In the genomic region with DNA sequence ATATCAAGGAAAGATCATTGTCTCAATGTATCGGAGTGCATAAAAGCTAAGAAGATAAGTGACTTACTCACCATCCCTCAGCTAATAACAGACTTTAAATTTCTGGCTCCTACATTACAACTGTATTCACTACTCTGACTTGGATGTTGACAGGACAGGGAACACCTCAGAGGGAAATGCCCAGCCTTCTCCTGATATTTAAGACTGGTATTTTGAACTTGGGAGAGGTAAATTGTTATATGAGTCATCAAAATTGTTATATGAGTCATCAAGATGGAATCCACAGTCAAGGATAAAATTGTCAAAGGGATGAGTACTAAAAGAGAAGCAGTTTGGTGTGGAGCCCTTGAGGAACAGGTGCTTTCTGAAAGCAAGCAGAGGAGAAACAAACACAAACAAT, we compare ENCODE assay signal across 25 cellular contexts.
A peak's percentile ranks its signal among the peaks of the same experiment; 100 is the strongest.
DNase-seq lines count a peak whose midpoint lies in the region; ATAC-seq, FAIRE-seq and TF ChIP-seq lines count a peak whose summit lies in the region.
"Had no signal": no experiment of that assay in that cellular context is flagged by ENCODE, and none has a peak within 500 bp of the region (broad histone marks: within the 10 kb centered on the region; RNA-seq: fewer than 3 reads in every experiment).

No MANE protein-coding gene starts in this region.

- H2AFZ ChIP-seq in HepG2 (ENCODE audit: low read length) = no peak overlapping the region

- H3K27me3 ChIP-seq in HepG2 (ENCODE audit: control insufficient read depth in 1 of 2, insufficient read depth in 2 of 2, low read length in 2 of 2) = no peaks in the 10 kb centered on the region
- H3K27me3 ChIP-seq in right lobe of liver = no peaks in the 10 kb centered on the region
- H3K27me3 ChIP-seq: colonic mucosa had no signal

- TF ChIP-seq EP300 in HepG2 (IDR thresholded peaks at IDR 0.05; ENCODE audit: low read depth in 2 of 2, low read length in 2 of 2) = no peak
- TF ChIP-seq EP300 in HepG2 (CRISPR knock-in tag; IDR thresholded peaks at IDR 0.05; ENCODE audit: borderline replicate concordance) = no peak

- no peaks in the 10 kb centered on the region for H3K4me1 ChIP-seq in HepG2 (ENCODE audit: insufficient read depth, low read length)
- no peaks in the 10 kb centered on the region for H3K4me1 ChIP-seq in right lobe of liver
- H3K4me1 ChIP-seq: colonic mucosa had no signal

- POLR2A ChIA-PET in HepG2 (lab: Yijun Ruan, JAX) = no interaction called here

- TF ChIP-seq POLR2A in HepG2 (IDR thresholded peaks at IDR 0.05; ENCODE audit: insufficient read depth in 1 of 2, low read depth in 2 of 2, low read length in 2 of 2) = no peak
- no peak for TF ChIP-seq POLR2A in right lobe of liver (IDR thresholded peaks at IDR 0.05)

- in situ Hi-C loops in HepG2 (cut with HindIII; ENCODE audit: extremely low pct_ligation_motif_present, low pct_unique_long_range_greater_than_20kb) = no loop called here

- no peak for DNase-seq in HepG2 (ENCODE audit: low spot score)
- DNase-seq in right lobe of liver = no peak
- DNase-seq in RKO (ENCODE audit: low spot score) = peak; percentile 45
- peak; percentile 33 for DNase-seq in epithelial cell of esophagus (ENCODE audit: low read depth)
- no peak for DNase-seq in activated naive CD4-positive, alpha-beta T cell treated with anti-CD3 and anti-CD28 coated beads for 36 hours
- DNase-seq in DMS79 (lab: John Stamatoyannopoulos, UW) = no peak
- DNase-seq: activated CD4-positive, CD25-positive, alpha-beta regulatory T cell treated with anti-CD3 and anti-CD28 coated beads, Interleukin-2, amount 50 U/mL, for 72 hours; activated CD8-positive, alpha-beta memory T cell treated with anti-CD3 and anti-CD28 coated beads for 24 hours; activated T-cell treated with anti-CD3 and anti-CD28 coated beads, Interleukin-2, amount 50 U/mL, for 72 hours; colonic mucosa; midbrain; NCI-H1417 treated with DMSO at 0.1 percent for 48 hours; NCI-H446; nephron progenitor cell had no signal

- H3K9me3 Mint-ChIP-seq in activated naive CD4-positive, alpha-beta T cell treated with anti-CD3 and anti-CD28 coated beads for 36 hours = peaks cover 10% of the 10 kb centered on the region
- H3K9me3 Mint-ChIP-seq: brain, nephron progenitor cell had no signal

- H3K4me1 Mint-ChIP-seq in activated naive CD4-positive, alpha-beta T cell treated with anti-CD3 and anti-CD28 coated beads for 36 hours (ENCODE audit: low read depth) = no peaks in the 10 kb centered on the region
- H3K4me1 Mint-ChIP-seq: brain; stimulated activated effector memory CD8-positive, alpha-beta T cell treated with anti-CD3 and anti-CD28 coated beads, Interleukin-12 subunit alpha, Interleukin-12 subunit beta, amount 100 ng/mL, for 72 hours had no signal

- H3K9me3 ChIP-seq in HepG2 (ENCODE audit: low read length) = no peaks in the 10 kb centered on the region
- H3K9me3 ChIP-seq in right lobe of liver = no peaks in the 10 kb centered on the region
- H3K9me3 ChIP-seq: colonic mucosa had no signal

- no peaks in the 10 kb centered on the region for H4K20me1 ChIP-seq in HepG2 (ENCODE audit: insufficient read depth, low read length)

- no peaks in the 10 kb centered on the region for H3K36me3 Mint-ChIP-seq in activated naive CD4-positive, alpha-beta T cell treated with anti-CD3 and anti-CD28 coated beads for 36 hours (ENCODE audit: low read depth)
- H3K36me3 Mint-ChIP-seq: activated naive CD8-positive, alpha-beta T cell; brain; stimulated activated effector memory CD8-positive, alpha-beta T cell treated with anti-CD3 and anti-CD28 coated beads, Interleukin-12 subunit alpha, Interleukin-12 subunit beta, amount 100 ng/mL, for 72 hours had no signal

- WGBS in HepG2 (ENCODE audit: low lambda C conversion rate) = 4% methylated on average over 1 of the region's 1 CpG
- WGBS in right lobe of liver (ENCODE audit: insufficient coverage, low coverage, low lambda C conversion rate, missing lambda C conversion rate) = 50% methylated on average over 1 of the region's 1 CpG

- no peak overlapping the region for H3K4me3 ChIP-seq in HepG2 (replicated peaks in 1 of 3; ENCODE audit: insufficient read depth in 1 of 3, low read depth in 2 of 3, low read length in 3 of 3)
- H3K4me3 ChIP-seq in right lobe of liver = no peak overlapping the region
- no peak overlapping the region for H3K4me3 ChIP-seq in epithelial cell of esophagus (ENCODE audit: low read length)
- H3K4me3 ChIP-seq: colonic mucosa, GM12878, SK-N-MC had no signal

- H3K36me3 ChIP-seq in HepG2 (replicated peaks in 1 of 2; ENCODE audit: control insufficient read depth in 1 of 2, insufficient read depth in 2 of 2, low read length in 2 of 2) = no peaks in the 10 kb centered on the region
- H3K36me3 ChIP-seq in right lobe of liver = no peaks in the 10 kb centered on the region
- H3K36me3 ChIP-seq: colonic mucosa had no signal

- no peak for FAIRE-seq in HepG2 (lab: Jason Lieb, UNC)
- FAIRE-seq: GM12878 had no signal

- BruUV-seq in HepG2 (replicated peaks; lab: Mats Ljungman, UMichigan) = no TSS peak

- no peak overlapping the region for H3K27ac Mint-ChIP-seq in activated naive CD4-positive, alpha-beta T cell treated with anti-CD3 and anti-CD28 coated beads for 36 hours
- H3K27ac Mint-ChIP-seq: activated naive CD8-positive, alpha-beta T cell; activated T-cell treated with anti-CD3 and anti-CD28 coated beads, Interleukin-2, amount 50 U/mL, for 72 hours; brain; nephron progenitor cell; stimulated activated effector memory CD8-positive, alpha-beta T cell treated with anti-CD3 and anti-CD28 coated beads, Interleukin-12 subunit alpha, Interleukin-12 subunit beta, amount 100 ng/mL, for 72 hours had no signal

- no peak overlapping the region for H3K27ac ChIP-seq in HepG2 (ENCODE audit: extremely low read length, insufficient read depth, low read length)
- H3K27ac ChIP-seq in right lobe of liver = no peak overlapping the region
- H3K27ac ChIP-seq: C4-2B, colonic mucosa, SK-N-MC had no signal

- CTCF ChIA-PET in HepG2 (lab: Yijun Ruan, JAX; ENCODE audit: low intra/inter-chr PET ratio, low total read pairs) = no interaction called here
- CTCF ChIA-PET in activated naive CD4-positive, alpha-beta T cell treated with anti-CD3 and anti-CD28 coated beads for 36 hours (lab: Charles Lee) = no interaction called here

- intact Hi-C loops in HepG2 (cut with micrococcal nuclease; ENCODE audit: unreplicated experiment) (no loop called here), right lobe of liver (cut with DNase I) (no loop called here)
- intact Hi-C loops in activated naive CD4-positive, alpha-beta T cell treated with anti-CD3 and anti-CD28 coated beads for 36 hours (cut with micrococcal nuclease) = no loop called here

- no peak overlapping the region for H3K4me2 ChIP-seq in HepG2 (ENCODE audit: low read depth, low read length)

- H3K9ac ChIP-seq in HepG2 (ENCODE audit: insufficient read depth, low read depth, low read length) = no peak overlapping the region

- ATAC-seq in HepG2 (no peak), right lobe of liver (no peak), GM19467 (IDR thresholded peaks at IDR 0.05; ENCODE audit: unreplicated experiment) (no peak), GM21367 (IDR thresholded peaks at IDR 0.05; ENCODE audit: unreplicated experiment) (no peak)
- ATAC-seq: activated T-cell treated with anti-CD3 and anti-CD28 coated beads, Interleukin-2, amount 50 U/mL, for 72 hours; GM12878; HCT116; left lobe of liver; Panc1; stimulated activated effector memory CD8-positive, alpha-beta T cell treated with anti-CD3 and anti-CD28 coated beads, Interleukin-12 subunit alpha, Interleukin-12 subunit beta, amount 100 ng/mL, for 72 hours had no signal

- TF ChIP-seq CTCF in HepG2 (CRISPR knock-in tag; IDR thresholded peaks at IDR 0.05) = no peak
- TF ChIP-seq CTCF in right lobe of liver (IDR thresholded peaks at IDR 0.05) = no peak
- no peak for TF ChIP-seq CTCF in epithelial cell of esophagus (IDR thresholded peaks at IDR 0.05; ENCODE audit: insufficient read depth, low read depth, low read length, missing control alignments)

- H3K4me3 Mint-ChIP-seq in activated naive CD4-positive, alpha-beta T cell treated with anti-CD3 and anti-CD28 coated beads for 36 hours = no peak overlapping the region
- H3K4me3 Mint-ChIP-seq: activated naive CD8-positive, alpha-beta T cell; activated T-cell treated with anti-CD3 and anti-CD28 coated beads, Interleukin-2, amount 50 U/mL, for 72 hours; brain; nephron progenitor cell; stimulated activated effector memory CD8-positive, alpha-beta T cell treated with anti-CD3 and anti-CD28 coated beads, Interleukin-12 subunit alpha, Interleukin-12 subunit beta, amount 100 ng/mL, for 72 hours had no signal

- TF ChIP-seq RAD21 in HepG2 (CRISPR knock-in tag; IDR thresholded peaks at IDR 0.05) = no peak

- H3K27me3 Mint-ChIP-seq in activated naive CD4-positive, alpha-beta T cell treated with anti-CD3 and anti-CD28 coated beads for 36 hours (ENCODE audit: low read depth) = no peaks in the 10 kb centered on the region
- H3K27me3 Mint-ChIP-seq: activated naive CD8-positive, alpha-beta T cell had no signal

- no peaks in the 10 kb centered on the region for H3K79me2 ChIP-seq in HepG2 (ENCODE audit: insufficient read depth, low read length)

TF ChIP-seq in HepG2, 621 proteins besides CTCF, POLR2A, EP300 and RAD21:
- TF ChIP-seq, protein P1, sequence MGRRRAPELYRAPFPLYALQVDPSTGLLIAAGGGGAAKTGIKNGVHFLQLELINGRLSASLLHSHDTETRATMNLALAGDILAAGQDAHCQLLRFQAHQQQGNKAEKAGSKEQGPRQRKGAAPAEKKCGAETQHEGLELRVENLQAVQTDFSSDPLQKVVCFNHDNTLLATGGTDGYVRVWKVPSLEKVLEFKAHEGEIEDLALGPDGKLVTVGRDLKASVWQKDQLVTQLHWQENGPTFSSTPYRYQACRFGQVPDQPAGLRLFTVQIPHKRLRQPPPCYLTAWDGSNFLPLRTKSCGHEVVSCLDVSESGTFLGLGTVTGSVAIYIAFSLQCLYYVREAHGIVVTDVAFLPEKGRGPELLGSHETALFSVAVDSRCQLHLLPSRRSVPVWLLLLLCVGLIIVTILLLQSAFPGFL (CRISPR knock-in tag; IDR thresholded peaks at IDR 0.05) = no peak
- TF ChIP-seq MAFF (IDR thresholded peaks at IDR 0.05; ENCODE audit: low read depth, low read length) (0 out of 2 replicates have a peak, but pooled peaks have one; percentile 23), MAFK (conservative IDR thresholded peaks at IDR 0.05 in 1 of 2, IDR thresholded peaks at IDR 0.05 in 1 of 2; ENCODE audit: low read length in 2 of 2) (0 out of 4 replicates have a peak, but pooled peaks of 1 of the 2 experiments have one; percentile 15), CREB1 (IDR thresholded peaks at IDR 0.05) (peak; percentile 69), CREB1 (CRISPR knock-in tag; IDR thresholded peaks at IDR 0.05) (no peak)

Comparison
In these comparisons a context has a peak if more than half of its experiments do, and no peak if none do; other contexts are left out.
1. DNase-seq: peak in RKO (single experiment) and epithelial cell of esophagus (single experiment); none in HepG2 (single experiment), right lobe of liver (0 of 3), activated naive CD4-positive, alpha-beta T cell treated with anti-CD3 and anti-CD28 coated beads for 36 hours (single experiment) and DMS79 (single experiment).